Comparison of ENCODE assay signal across 8 cellular contexts in genomic region chr22:50341977-50342650, GRCh38. TPM values are rescaled to one million over a fixed set of nuclear protein-coding genes. Genes with fewer than 3 reads are reported as not detected.
A peak's percentile ranks its signal among the peaks of the same experiment; 100 is the strongest.
DNase-seq lines count a peak whose midpoint lies in the region; ATAC-seq and TF ChIP-seq lines count a peak whose summit lies in the region.

No MANE protein-coding gene starts in this region.

- peak overlapping the region; percentile 94 for H3K27ac Mint-ChIP-seq in activated CD4-positive, alpha-beta T cell treated with anti-CD3 and anti-CD28 coated beads, Interleukin-2, amount 10 ng/mL, durations not matched to agents 7 days and 5 days

- ATAC-seq in HG03097 (IDR thresholded peaks at IDR 0.05; ENCODE audit: low FRiP score, unreplicated experiment) = peak; percentile 50
- peak; percentile 83 for ATAC-seq in left lobe of liver
- no peak for ATAC-seq in GM21619 (IDR thresholded peaks at IDR 0.05; ENCODE audit: unreplicated experiment)

- POLR2A ChIA-PET in activated CD4-positive, alpha-beta T cell treated with anti-CD3 and anti-CD28 coated beads, Interleukin-2, amount 10 ng/mL, durations not matched to agents 7 days and 5 days (lab: Charles Lee) = no interaction called here

- peak overlapping the region; percentile 79 for H3K4me3 Mint-ChIP-seq in activated CD4-positive, alpha-beta T cell treated with anti-CD3 and anti-CD28 coated beads, Interleukin-2, amount 10 ng/mL, durations not matched to agents 7 days and 5 days

- no peaks in the 10 kb centered on the region for H3K27me3 Mint-ChIP-seq in activated CD4-positive, alpha-beta T cell treated with anti-CD3 and anti-CD28 coated beads, Interleukin-2, amount 10 ng/mL, durations not matched to agents 7 days and 5 days

- peak; percentile 45 for DNase-seq in GM12864 (ENCODE audit: low read depth)
- peak; percentile 68 for DNase-seq in NCI-H510A treated with DMSO at 0.1 percent for 48 hours (lab: John Stamatoyannopoulos, UW)
- peak; percentile 93 for DNase-seq in activated CD4-positive, alpha-beta T cell treated with anti-CD3 and anti-CD28 coated beads, Interleukin-2, amount 10 ng/mL, durations not matched to agents 7 days and 5 days
- peak; percentile 92 for DNase-seq in dedifferentiated amniotic fluid mesenchymal stem cell (ENCODE audit: extremely low spot score)
- peak; percentile 87 for DNase-seq in left lobe of liver (ENCODE audit: low spot score)
- peak; percentile 81 to 88 for DNase-seq in stimulated activated CD4-positive, alpha-beta T cell treated with anti-CD3 and anti-CD28 coated beads, Interleukin-1b, Interleukin-23, amount 100 ng/mL, for 4 hours (ENCODE audit: low read depth in 2 of 2)

- peaks cover 11% of the 10 kb centered on the region for H3K4me1 Mint-ChIP-seq in activated CD4-positive, alpha-beta T cell treated with anti-CD3 and anti-CD28 coated beads, Interleukin-2, amount 10 ng/mL, durations not matched to agents 7 days and 5 days

- H3K36me3 Mint-ChIP-seq in activated CD4-positive, alpha-beta T cell treated with anti-CD3 and anti-CD28 coated beads, Interleukin-2, amount 10 ng/mL, durations not matched to agents 7 days and 5 days (ENCODE audit: low read depth) = no peaks in the 10 kb centered on the region

- CTCF ChIA-PET in activated CD4-positive, alpha-beta T cell treated with anti-CD3 and anti-CD28 coated beads, Interleukin-2, amount 10 ng/mL, durations not matched to agents 7 days and 5 days (lab: Charles Lee) = interaction anchor here (0.6 to 2.6 kb wide), 28 partner anchors 9 to 279 kb away, joined by 3 to 17 read pairs (median 4); partner anchors contain the start of genes DENND6B, HDAC10, MAPK12 and SCO2

- H3K4me3 ChIP-seq in GM12864 (ENCODE audit: low read depth, low read length) = peak overlapping the region; percentile 91; the same call in 1 of the 2 replicates

- H3K9me3 Mint-ChIP-seq in activated CD4-positive, alpha-beta T cell treated with anti-CD3 and anti-CD28 coated beads, Interleukin-2, amount 10 ng/mL, durations not matched to agents 7 days and 5 days = no peaks in the 10 kb centered on the region

- TF ChIP-seq CTCF in GM12864 (IDR thresholded peaks at IDR 0.05; ENCODE audit: low read depth, low read length, missing control alignments) = peak; percentile 94

RNA-seq across cellular contexts. Expression of gene PPP6R2, which starts 1.0 kb away (rescaled TPM):
- total RNA-seq in activated CD4-positive, alpha-beta T cell treated with anti-CD3 and anti-CD28 coated beads, Interleukin-2, amount 10 ng/mL, durations not matched to agents 7 days and 5 days = 10 to 100 TPM; 55.6 to 67.6 TPM
- 65.4 TPM for total RNA-seq in left lobe of liver

RNA-seq across cellular contexts. Expression of gene DENND6B, which starts 15.3 kb away (rescaled TPM):
- total RNA-seq in activated CD4-positive, alpha-beta T cell treated with anti-CD3 and anti-CD28 coated beads, Interleukin-2, amount 10 ng/mL, durations not matched to agents 7 days and 5 days = 1 to 10 TPM; 3.1 to 3.6 TPM
- total RNA-seq in left lobe of liver = 1.8 TPM

RNA-seq across cellular contexts. Expression of gene PLXNB2, which starts 34.7 kb away (rescaled TPM):
- 10 to 100 TPM; 10.7 to 11.1 TPM for total RNA-seq in activated CD4-positive, alpha-beta T cell treated with anti-CD3 and anti-CD28 coated beads, Interleukin-2, amount 10 ng/mL, durations not matched to agents 7 days and 5 days
- 187 TPM for total RNA-seq in left lobe of liver

Comparison
In these comparisons a context has a peak if more than half of its experiments do, and no peak if none do; other contexts are left out.
1. RNA of gene PLXNB2, which starts 34.7 kb away (total RNA-seq): 187 TPM in left lobe of liver (single experiment); 10.7 to 11.1 TPM in activated CD4-positive, alpha-beta T cell treated with anti-CD3 and anti-CD28 coated beads, Interleukin-2, amount 10 ng/mL, durations not matched to agents 7 days and 5 days; every median in the first group is over 10 times any median in the second.
2. Peak in every context shown above with its lines, with median percentiles within 50 percentile points of each other: DNase-seq.